30 cellular contexts compared by ENCODE assay signal in the genomic region with DNA sequence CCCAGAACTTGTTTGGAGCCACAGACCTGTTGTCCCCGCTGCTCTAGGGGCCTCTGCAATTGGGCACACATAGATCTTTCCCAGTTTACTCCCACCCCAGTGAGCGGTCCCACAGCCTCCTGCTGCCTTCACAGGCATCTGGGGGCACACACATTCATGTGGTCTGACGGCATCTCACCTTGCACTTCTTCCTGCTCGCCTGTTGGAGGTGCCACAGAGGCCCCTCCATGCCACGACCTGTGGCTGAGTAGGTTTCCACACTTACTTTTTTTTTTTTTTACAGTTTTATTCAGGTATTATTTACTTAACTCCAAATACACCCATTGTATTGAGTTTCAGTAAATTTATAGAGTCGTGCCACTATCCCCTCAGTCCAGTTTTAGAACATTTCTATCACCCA.
DNase-seq lines count a peak whose midpoint lies in the region; ATAC-seq and TF ChIP-seq lines count a peak whose summit lies in the region.
"Had no signal": no experiment of that assay in that cellular context is flagged by ENCODE, and none has a peak within 500 bp of the region (broad histone marks: within the 10 kb centered on the region; RNA-seq: fewer than 3 reads in every experiment).

No MANE protein-coding gene starts in this region.

- ATAC-seq in DND-41 (ENCODE audit: insufficient read depth, low read depth) = no peak
- ATAC-seq: activated T-cell treated with anti-CD3 and anti-CD28 coated beads, Interleukin-2, amount 50 U/mL, for 4 hours; GM12878; lower lobe of right lung; naive thymus-derived CD8-positive, alpha-beta T cell; stimulated activated effector memory CD8-positive, alpha-beta T cell treated with anti-CD3 and anti-CD28 coated beads, Interleukin-12 subunit alpha, Interleukin-12 subunit beta, amount 100 ng/mL, for 72 hours had no signal

- no peaks in the 10 kb centered on the region for H3K4me1 ChIP-seq in DND-41 (ENCODE audit: insufficient read depth, low read length)
- H3K4me1 ChIP-seq: ascending aorta, esophagus muscularis mucosa, HAP-1, lower lobe of right lung had no signal

- intact Hi-C loops in posterior vena cava (cut with DNase I) = no loop called here

- peaks cover 2% of the 10 kb centered on the region for H3K27me3 ChIP-seq in DND-41 (ENCODE audit: insufficient read depth, low read length, poor library complexity)
- H3K27me3 ChIP-seq: ascending aorta had no signal

- H2AFZ ChIP-seq in DND-41 (ENCODE audit: low read depth, low read length) = no peak overlapping the region

- TF ChIP-seq CTCF in DND-41 (IDR thresholded peaks at IDR 0.05; ENCODE audit: borderline replicate concordance, extremely low read depth, low read length, poor library complexity, severe bottlenecking) = peak; percentile 31
- TF ChIP-seq CTCF in cardiac fibroblast (IDR thresholded peaks at IDR 0.05; ENCODE audit: low read depth, low read length) = peak; percentile 2

- POLR2A ChIA-PET in HEK293T (lab: Yijun Ruan, JAX) = no interaction called here

- H3K9me3 ChIP-seq in DND-41 (ENCODE audit: insufficient read depth, low read length, severe bottlenecking) = peaks cover 17% of the 10 kb centered on the region

- CTCF ChIA-PET in HEK293T (lab: Yijun Ruan, JAX) = interaction anchor here (0.6 kb wide), 1 partner anchor 181 kb away, joined by 3 read pairs; no protein-coding TSS in a partner anchor

- no peak overlapping the region for H3K4me3 ChIP-seq in DND-41 (ENCODE audit: low read depth in 1 of 2, low read length in 2 of 2)
- H3K4me3 ChIP-seq in cardiac fibroblast (replicated peaks in 1 of 2; ENCODE audit: low read depth in 2 of 2, low read length in 2 of 2) = no peak overlapping the region
- H3K4me3 ChIP-seq: ascending aorta, esophagus muscularis mucosa, GM12878, HAP-1, lower lobe of right lung had no signal

- no peak overlapping the region for H3K4me2 ChIP-seq in DND-41 (ENCODE audit: insufficient read depth, low read length)

- 0 out of 2 replicates have a peak, but pooled peaks cover 2% of the 10 kb centered on the region for H4K20me1 ChIP-seq in DND-41 (ENCODE audit: insufficient read depth, low read length)

- no peak overlapping the region for H3K27ac ChIP-seq in DND-41 (ENCODE audit: low read length)
- H3K27ac ChIP-seq: ascending aorta, esophagus muscularis mucosa, lower lobe of right lung had no signal

- H3K36me3 ChIP-seq in DND-41 (ENCODE audit: insufficient read depth, low read length) = no peaks in the 10 kb centered on the region
- H3K36me3 ChIP-seq: ascending aorta, esophagus muscularis mucosa, HAP-1, lower lobe of right lung had no signal

- H3K9ac ChIP-seq in DND-41 (ENCODE audit: low read depth, low read length) = no peak overlapping the region

- H3K79me2 ChIP-seq in DND-41 (ENCODE audit: insufficient read depth, low read length) = no peaks in the 10 kb centered on the region

- DNase-seq in DND-41 = no peak
- no peak for DNase-seq in HEK293T (ENCODE audit: extremely low spot score)
- no peak for DNase-seq in cardiac fibroblast (ENCODE audit: low read depth in 2 of 2)
- DNase-seq in posterior vena cava (ENCODE audit: low spot score) = peak; percentile 49
- no peak for DNase-seq in middle frontal gyrus (ENCODE audit: extremely low spot score, low spot score)
- no peak for DNase-seq in dermis blood vessel endothelial cell
- no peak for DNase-seq in NCI-H2081 treated with DMSO at 0.1 percent for 48 hours (lab: John Stamatoyannopoulos, UW)
- DNase-seq: activated CD4-positive, alpha-beta T cell treated with anti-CD3 and anti-CD28 coated beads, Interleukin-2, amount 50 U/mL, for 1 hour; activated gamma-delta T cell; activated naive CD8-positive, alpha-beta T cell treated with anti-CD3 and anti-CD28 coated beads for 36 hours; activated T-cell treated with anti-CD3 and anti-CD28 coated beads, Interleukin-2, amount 50 U/mL, for 4 hours; Calu3; CD4-positive, CD25-positive, alpha-beta regulatory T cell; foreskin fibroblast; lower lobe of right lung; naive thymus-derived CD8-positive, alpha-beta T cell; NCI-H1048; NCI-H1694; NCI-H446; NCI-H774; SIG-M5; stimulated activated CD4-positive, alpha-beta T cell treated with anti-CD3 and anti-CD28 coated beads, Interleukin-15, amount 100 ng/mL, for 24 hours; substantia nigra; T-helper 9 cell; trophoblast cell had no signal

TF ChIP-seq in HEK293T, 16 proteins besides CTCF, POLR2A, EP300 and RAD21:
- TF ChIP-seq, protein P1, sequence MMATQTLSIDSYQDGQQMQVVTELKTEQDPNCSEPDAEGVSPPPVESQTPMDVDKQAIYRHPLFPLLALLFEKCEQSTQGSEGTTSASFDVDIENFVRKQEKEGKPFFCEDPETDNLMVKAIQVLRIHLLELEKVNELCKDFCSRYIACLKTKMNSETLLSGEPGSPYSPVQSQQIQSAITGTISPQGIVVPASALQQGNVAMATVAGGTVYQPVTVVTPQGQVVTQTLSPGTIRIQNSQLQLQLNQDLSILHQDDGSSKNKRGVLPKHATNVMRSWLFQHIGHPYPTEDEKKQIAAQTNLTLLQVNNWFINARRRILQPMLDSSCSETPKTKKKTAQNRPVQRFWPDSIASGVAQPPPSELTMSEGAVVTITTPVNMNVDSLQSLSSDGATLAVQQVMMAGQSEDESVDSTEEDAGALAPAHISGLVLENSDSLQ (IDR thresholded peaks at IDR 0.05) = no peak
- TF ChIP-seq FOXM1 (IDR thresholded peaks at IDR 0.05; ENCODE audit: borderline replicate concordance) (no peak), ZNF384 (IDR thresholded peaks at IDR 0.05) (peak; percentile 62)
